ENCODE assay signal across 1 cellular context in genomic region chr7:135557455-135558336, GRCh38.
A peak's percentile ranks its signal among the peaks of the same experiment; 100 is the strongest.
TF ChIP-seq lines count a peak whose summit lies in the region.

Gene NUP205, plus strand, starts transcription at chr7:135557917. Its CDS starts 28 bp downstream, at chr7:135557945.

TF ChIP-seq in HEK293, 187 proteins besides CTCF, POLR2A, EP300 and RAD21 (continued from another document and continues in another):
- TF ChIP-seq INSM2 (tag by site-specific recombination; IDR thresholded peaks at IDR 0.05): peak; percentile 46
- no peak for TF ChIP-seq SALL2 (tag by site-specific recombination; IDR thresholded peaks at IDR 0.05; ENCODE audit: borderline replicate concordance)
- no peak for TF ChIP-seq ZIC2 (tag by site-specific recombination; IDR thresholded peaks at IDR 0.05)
- no peak for TF ChIP-seq ZNF707 (tag by site-specific recombination; IDR thresholded peaks at IDR 0.05)
- no peak for TF ChIP-seq ZNF530 (tag by site-specific recombination; IDR thresholded peaks at IDR 0.05; ENCODE audit: low read depth)
- no peak for TF ChIP-seq ZNF18 (tag by site-specific recombination; IDR thresholded peaks at IDR 0.05)
- TF ChIP-seq ZNF777 (tag by site-specific recombination; IDR thresholded peaks at IDR 0.05; ENCODE audit: borderline replicate concordance): 0 out of 2 replicates have a peak, but pooled peaks have one; percentile 44
- no peak for TF ChIP-seq ZNF19 (tag by site-specific recombination; IDR thresholded peaks at IDR 0.05; ENCODE audit: low read depth)
- no peak for TF ChIP-seq ZNF292 (tag by site-specific recombination; IDR thresholded peaks at IDR 0.05; ENCODE audit: borderline replicate concordance, low read depth)
- no peak for TF ChIP-seq HOXA7 (CRISPR knock-in tag; IDR thresholded peaks at IDR 0.05; ENCODE audit: borderline replicate concordance)
- TF ChIP-seq PBX3 (CRISPR knock-in tag; IDR thresholded peaks at IDR 0.05): peak; percentile 81; the same call in 1 of the 2 replicates
- TF ChIP-seq IKZF3 (tag by site-specific recombination; IDR thresholded peaks at IDR 0.05): no peak
- TF ChIP-seq ZNF791 (tag by site-specific recombination; IDR thresholded peaks at IDR 0.05): no peak
- TF ChIP-seq ZNF548 (tag by site-specific recombination; IDR thresholded peaks at IDR 0.05): no peak
- TF ChIP-seq PRDM1 (tag by site-specific recombination; IDR thresholded peaks at IDR 0.05): no peak
- TF ChIP-seq ZNF654 (tag by site-specific recombination; IDR thresholded peaks at IDR 0.05; ENCODE audit: low read depth): no peak
- TF ChIP-seq ZNF555 (tag by site-specific recombination; conservative IDR thresholded peaks at IDR 0.05): no peak
- no peak for TF ChIP-seq ZBTB21 (tag by site-specific recombination; IDR thresholded peaks at IDR 0.05)
- no peak for TF ChIP-seq GLI2 (tag by site-specific recombination; IDR thresholded peaks at IDR 0.05; ENCODE audit: borderline replicate concordance, low read depth)
- TF ChIP-seq ZBTB11 (tag by site-specific recombination; conservative IDR thresholded peaks at IDR 0.05; ENCODE audit: low read depth): peak; percentile 31; the same call in 1 of the 2 replicates
- no peak for TF ChIP-seq ZNF473 (tag by site-specific recombination; IDR thresholded peaks at IDR 0.05)
- TF ChIP-seq ZBTB1 (tag by site-specific recombination; IDR thresholded peaks at IDR 0.05): no peak
- TF ChIP-seq ZBTB8A (tag by site-specific recombination; IDR thresholded peaks at IDR 0.05): peak; percentile 79
- TF ChIP-seq ZNF366 (tag by site-specific recombination; conservative IDR thresholded peaks at IDR 0.05): no peak
- no peak for TF ChIP-seq ZNF701 (tag by site-specific recombination; IDR thresholded peaks at IDR 0.05)
- TF ChIP-seq ZBTB20 (tag by site-specific recombination; IDR thresholded peaks at IDR 0.05): peak; percentile 70
- TF ChIP-seq ZNF776 (tag by site-specific recombination; IDR thresholded peaks at IDR 0.05; ENCODE audit: borderline replicate concordance): no peak
- no peak for TF ChIP-seq ZNF16 (tag by site-specific recombination; IDR thresholded peaks at IDR 0.05; ENCODE audit: low read depth)
- TF ChIP-seq ZNF155 (tag by site-specific recombination; IDR thresholded peaks at IDR 0.05): no peak
- TF ChIP-seq ZNF624 (tag by site-specific recombination; IDR thresholded peaks at IDR 0.05): no peak
- TF ChIP-seq TRIM28 (IDR thresholded peaks at IDR 0.05; ENCODE audit: borderline replicate concordance, low read length): peak; percentile 65; the same call in 1 of the 2 replicates
- no peak for TF ChIP-seq GLIS1 (tag by site-specific recombination; IDR thresholded peaks at IDR 0.05)
- TF ChIP-seq EGR2 (tag by site-specific recombination; IDR thresholded peaks at IDR 0.05; ENCODE audit: low read depth): no peak
- TF ChIP-seq ZNF830 (tag by site-specific recombination; IDR thresholded peaks at IDR 0.05; ENCODE audit: low read depth): no peak
- no peak for TF ChIP-seq ZNF645 (tag by site-specific recombination; IDR thresholded peaks at IDR 0.05)
- no peak for TF ChIP-seq ZNF132 (tag by site-specific recombination; IDR thresholded peaks at IDR 0.05; ENCODE audit: borderline replicate concordance)
- TF ChIP-seq ZSCAN5A (tag by site-specific recombination; IDR thresholded peaks at IDR 0.05): peak; percentile 82
- TF ChIP-seq ZNF26 (tag by site-specific recombination; IDR thresholded peaks at IDR 0.05): no peak
- no peak for TF ChIP-seq ZNF223 (tag by site-specific recombination; IDR thresholded peaks at IDR 0.05)
- TF ChIP-seq ZNF600 (tag by site-specific recombination; IDR thresholded peaks at IDR 0.05): peak; percentile 58
- no peak for TF ChIP-seq KLF7 (tag by site-specific recombination; IDR thresholded peaks at IDR 0.05; ENCODE audit: borderline replicate concordance)
- no peak for TF ChIP-seq TCF7L2 (IDR thresholded peaks at IDR 0.05; ENCODE audit: borderline replicate concordance, low read depth, low read length)
- no peak for TF ChIP-seq ZNF433 (tag by site-specific recombination; IDR thresholded peaks at IDR 0.05; ENCODE audit: low read depth)
- TF ChIP-seq ZNF169 (tag by site-specific recombination; IDR thresholded peaks at IDR 0.05): no peak
- TF ChIP-seq ZSCAN16 (tag by site-specific recombination; IDR thresholded peaks at IDR 0.05): no peak
- TF ChIP-seq ZNF350 (tag by site-specific recombination; IDR thresholded peaks at IDR 0.05): no peak
- TF ChIP-seq KLF16 (tag by site-specific recombination; IDR thresholded peaks at IDR 0.05): peak; percentile 83
- 0 out of 2 replicates have a peak, but pooled peaks have one; percentile 64 for TF ChIP-seq ZNF24 (tag by site-specific recombination; IDR thresholded peaks at IDR 0.05)
- no peak for TF ChIP-seq AEBP2 (tag by site-specific recombination; IDR thresholded peaks at IDR 0.05; ENCODE audit: borderline replicate concordance)
- TF ChIP-seq MZF1 (tag by site-specific recombination; IDR thresholded peaks at IDR 0.05; ENCODE audit: borderline replicate concordance): no peak
- TF ChIP-seq ZSCAN4 (tag by site-specific recombination; IDR thresholded peaks at IDR 0.05): no peak; the same call in 1 of the 2 replicates
- TF ChIP-seq ZNF664 (tag by site-specific recombination; IDR thresholded peaks at IDR 0.05): peak; percentile 8
- no peak for TF ChIP-seq ZSCAN23 (tag by site-specific recombination; IDR thresholded peaks at IDR 0.05)
